18 cellular contexts compared by ENCODE assay signal in genomic region chr3:46849098-46849631, GRCh38. TPM values are rescaled to one million over a fixed set of nuclear protein-coding genes. Genes with fewer than 3 reads are reported as not detected.
DNase-seq lines count a peak whose midpoint lies in the region; ATAC-seq and TF ChIP-seq lines count a peak whose summit lies in the region.
"Had no signal": no experiment of that assay in that cellular context is flagged by ENCODE, and none has a peak within 500 bp of the region (broad histone marks: within the 10 kb centered on the region; RNA-seq: fewer than 3 reads in every experiment).

No MANE protein-coding gene starts in this region.

- H3K9me3 Mint-ChIP-seq in activated CD4-positive, alpha-beta T cell treated with anti-CD3 and anti-CD28 coated beads, Interleukin-2, amount 10 ng/mL, durations not matched to agents 7 days and 5 days: no peaks in the 10 kb centered on the region
- no peaks in the 10 kb centered on the region for H3K9me3 Mint-ChIP-seq in osteocyte (ENCODE audit: unreplicated experiment)

- H3K4me3 Mint-ChIP-seq in activated CD4-positive, alpha-beta T cell treated with anti-CD3 and anti-CD28 coated beads, Interleukin-2, amount 10 ng/mL, durations not matched to agents 7 days and 5 days: no peak overlapping the region
- no peak overlapping the region for H3K4me3 Mint-ChIP-seq in osteocyte (ENCODE audit: unreplicated experiment)

- no peak for ATAC-seq in HG03175 (IDR thresholded peaks at IDR 0.05; ENCODE audit: unreplicated experiment)
- ATAC-seq: gastroesophageal sphincter had no signal

- no peaks in the 10 kb centered on the region for H3K36me3 ChIP-seq in H7 (replicated peaks; ENCODE audit: control insufficient read depth, insufficient read depth, low read length)
- no peaks in the 10 kb centered on the region for H3K36me3 ChIP-seq in right atrium auricular region
- H3K36me3 ChIP-seq: BE2C, gastroesophageal sphincter had no signal

- no peak for DNase-seq in activated CD4-positive, alpha-beta T cell treated with anti-CD3 and anti-CD28 coated beads, Interleukin-2, amount 10 ng/mL, durations not matched to agents 7 days and 5 days
- DNase-seq in activated CD4-positive, alpha-beta T cell treated with anti-CD3 and anti-CD28 coated beads for 1 hour: no peak
- DNase-seq in H7 (peak; percentile 32), right atrium auricular region (ENCODE audit: low spot score) (peak; percentile 57), osteocyte (ENCODE audit: extremely low spot score, unreplicated experiment) (peak; percentile 70), GM20000 (ENCODE audit: low spot score) (no peak), NCI-H187 treated with DMSO at 0.1 percent for 48 hours (lab: John Stamatoyannopoulos, UW) (no peak)
- DNase-seq: BE2C, KG1, NCI-H2029 treated with DMSO at 0.1 percent for 48 hours, NCI-H510A treated with DMSO at 0.1 percent for 48 hours had no signal

- H3K9me3 ChIP-seq in right atrium auricular region: no peaks in the 10 kb centered on the region
- H3K9me3 ChIP-seq: BE2C, gastroesophageal sphincter had no signal

- H3K27me3 ChIP-seq in H7 (ENCODE audit: control insufficient read depth, insufficient read depth, low read length) (peaks cover 9% of the 10 kb centered on the region), right atrium auricular region (no peaks in the 10 kb centered on the region)
- H3K27me3 ChIP-seq: BE2C, gastroesophageal sphincter had no signal

- CTCF ChIA-PET in activated CD4-positive, alpha-beta T cell treated with anti-CD3 and anti-CD28 coated beads, Interleukin-2, amount 10 ng/mL, durations not matched to agents 7 days and 5 days (lab: Charles Lee): interaction anchor here (2.9 kb wide), 1 partner anchor 60 kb away, joined by 7 read pairs; no protein-coding TSS in a partner anchor

- no peak for TF ChIP-seq CTCF in right atrium auricular region (IDR thresholded peaks at IDR 0.05)
- TF ChIP-seq CTCF in osteocyte (IDR thresholded peaks at IDR 0.05): no peak
- no peak for TF ChIP-seq CTCF in GM20000 (IDR thresholded peaks at IDR 0.05; ENCODE audit: extremely low read depth, missing control alignments)

- no peak overlapping the region for H3K4me3 ChIP-seq in H7 (ENCODE audit: insufficient read depth, low read depth, low read length)
- no peak overlapping the region for H3K4me3 ChIP-seq in right atrium auricular region
- H3K4me3 ChIP-seq: gastroesophageal sphincter, GM23248 had no signal

- POLR2A ChIA-PET in activated CD4-positive, alpha-beta T cell treated with anti-CD3 and anti-CD28 coated beads, Interleukin-2, amount 10 ng/mL, durations not matched to agents 7 days and 5 days (lab: Charles Lee): no interaction called here

- H3K4me1 Mint-ChIP-seq in activated CD4-positive, alpha-beta T cell treated with anti-CD3 and anti-CD28 coated beads, Interleukin-2, amount 10 ng/mL, durations not matched to agents 7 days and 5 days: peaks cover 10% of the 10 kb centered on the region
- peaks cover 49% of the 10 kb centered on the region for H3K4me1 Mint-ChIP-seq in osteocyte (ENCODE audit: unreplicated experiment)

- H3K27ac ChIP-seq in right atrium auricular region: peak overlapping the region in 1 of 2 donors; percentile 0
- H3K27ac ChIP-seq: gastroesophageal sphincter, GM23248, parathyroid adenoma had no signal

- H3K27me3 Mint-ChIP-seq in activated CD4-positive, alpha-beta T cell treated with anti-CD3 and anti-CD28 coated beads, Interleukin-2, amount 10 ng/mL, durations not matched to agents 7 days and 5 days: peaks cover 4% of the 10 kb centered on the region
- H3K27me3 Mint-ChIP-seq in osteocyte (ENCODE audit: unreplicated experiment): no peaks in the 10 kb centered on the region

- H3K27ac Mint-ChIP-seq in activated CD4-positive, alpha-beta T cell treated with anti-CD3 and anti-CD28 coated beads, Interleukin-2, amount 10 ng/mL, durations not matched to agents 7 days and 5 days: peak overlapping the region; percentile 74
- H3K27ac Mint-ChIP-seq in osteocyte (ENCODE audit: unreplicated experiment): no peak overlapping the region

- peaks cover 0 to 39% of the 10 kb centered on the region in 2 donors for H3K4me1 ChIP-seq in right atrium auricular region

- H3K36me3 Mint-ChIP-seq in activated CD4-positive, alpha-beta T cell treated with anti-CD3 and anti-CD28 coated beads, Interleukin-2, amount 10 ng/mL, durations not matched to agents 7 days and 5 days (ENCODE audit: low read depth): no peaks in the 10 kb centered on the region
- H3K36me3 Mint-ChIP-seq in osteocyte (ENCODE audit: unreplicated experiment): no peaks in the 10 kb centered on the region

RNA-seq across cellular contexts. Expression of gene MYL3, which starts 14.1 kb away (rescaled TPM):
- not detected for total RNA-seq in activated CD4-positive, alpha-beta T cell treated with anti-CD3 and anti-CD28 coated beads, Interleukin-2, amount 10 ng/mL, durations not matched to agents 7 days and 5 days
- 3.0 and 4.1 TPM in 2 replicates for total RNA-seq in H7 (2014; rRNA removed; shearing (Covaris generic))
- 100 to 1,000 TPM; 208 to 223 TPM for total RNA-seq in right atrium auricular region
- total RNA-seq in osteocyte: 1.6 and 3.0 TPM in 2 replicates
- total RNA-seq: bronchial epithelial cell, Calu3, dermis microvascular lymphatic vessel endothelial cell, GM23248 had no signal

RNA-seq across cellular contexts. Expression of gene PTH1R, which starts 28.4 kb away (rescaled TPM):
- not detected for total RNA-seq in activated CD4-positive, alpha-beta T cell treated with anti-CD3 and anti-CD28 coated beads, Interleukin-2, amount 10 ng/mL, durations not matched to agents 7 days and 5 days
- 32.3 and 35.2 TPM in 2 replicates for total RNA-seq in H7 (2014; rRNA removed; shearing (Covaris generic))
- 10 to 100 TPM in 1 of 2 donors, 1 to 10 TPM in 1; 7.2 to 10.1 TPM for total RNA-seq in right atrium auricular region
- 12.9 and 15.4 TPM in 2 replicates for total RNA-seq in osteocyte
- total RNA-seq: bronchial epithelial cell, Calu3 had no signal

Comparison
In these comparisons a context has a peak if more than half of its experiments do, and no peak if none do; other contexts are left out.
1. DNase-seq: peak in H7 (single experiment), right atrium auricular region (single experiment) and osteocyte (single experiment); none in activated CD4-positive, alpha-beta T cell treated with anti-CD3 and anti-CD28 coated beads, Interleukin-2, amount 10 ng/mL, durations not matched to agents 7 days and 5 days (single experiment), activated CD4-positive, alpha-beta T cell treated with anti-CD3 and anti-CD28 coated beads for 1 hour (single experiment), GM20000 (single experiment) and NCI-H187 treated with DMSO at 0.1 percent for 48 hours (single experiment).
2. RNA of gene MYL3, which starts 14.1 kb away (total RNA-seq): 208 to 223 TPM in right atrium auricular region; 3.0 to 4.1 TPM in H7, 1.6 to 3.0 TPM in osteocyte and not detected in activated CD4-positive, alpha-beta T cell treated with anti-CD3 and anti-CD28 coated beads, Interleukin-2, amount 10 ng/mL, durations not matched to agents 7 days and 5 days; every median in the first group is over 10 times any median in the second.
3. RNA of gene PTH1R, which starts 28.4 kb away (total RNA-seq): 32.3 to 35.2 TPM in H7, 12.9 to 15.4 TPM in osteocyte and 7.2 to 10.1 TPM in right atrium auricular region; not detected in activated CD4-positive, alpha-beta T cell treated with anti-CD3 and anti-CD28 coated beads, Interleukin-2, amount 10 ng/mL, durations not matched to agents 7 days and 5 days; every median in the first group is over 4 times any median in the second.